In the genomic region with DNA sequence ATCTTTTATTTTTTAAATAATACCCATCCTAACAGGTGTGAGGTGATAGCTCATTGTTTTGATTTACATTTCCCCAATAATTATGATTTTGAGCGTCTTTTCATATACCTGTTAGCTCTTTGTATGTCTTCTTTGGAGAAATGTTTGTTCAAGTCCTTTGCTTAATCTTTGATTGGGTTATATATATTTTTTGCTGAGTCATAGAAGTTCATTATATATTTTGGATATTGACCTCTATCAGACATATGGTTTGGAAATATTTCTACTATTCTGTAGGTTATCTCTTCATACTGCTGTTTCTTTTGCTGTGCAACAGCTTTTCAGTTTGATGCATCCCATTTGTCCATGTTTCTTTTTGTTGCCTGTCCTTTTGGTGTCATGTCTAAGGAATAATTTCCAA, we compare ENCODE assay signal across 4 cellular contexts.
TF ChIP-seq lines count a peak whose summit lies in the region.

No MANE protein-coding gene starts in this region.

TF ChIP-seq in SK-N-SH treated with all-trans-retinoic acid at 6 μM for 48 hours, 23 proteins besides CTCF, POLR2A, EP300 and RAD21:
- TF ChIP-seq BACH2 (CRISPR knock-in tag; IDR thresholded peaks at IDR 0.05; ENCODE audit: borderline replicate concordance) (peak; percentile 26; the same call in 1 of the 2 replicates), ZNF70 (CRISPR knock-in tag; IDR thresholded peaks at IDR 0.05) (no peak)

TF ChIP-seq in SK-N-SH, 30 proteins besides CTCF, POLR2A, EP300 and RAD21:
- TF ChIP-seq MEF2A (IDR thresholded peaks at IDR 0.05; ENCODE audit: borderline replicate concordance, low read depth), result no peak
- TF ChIP-seq, protein P1, sequence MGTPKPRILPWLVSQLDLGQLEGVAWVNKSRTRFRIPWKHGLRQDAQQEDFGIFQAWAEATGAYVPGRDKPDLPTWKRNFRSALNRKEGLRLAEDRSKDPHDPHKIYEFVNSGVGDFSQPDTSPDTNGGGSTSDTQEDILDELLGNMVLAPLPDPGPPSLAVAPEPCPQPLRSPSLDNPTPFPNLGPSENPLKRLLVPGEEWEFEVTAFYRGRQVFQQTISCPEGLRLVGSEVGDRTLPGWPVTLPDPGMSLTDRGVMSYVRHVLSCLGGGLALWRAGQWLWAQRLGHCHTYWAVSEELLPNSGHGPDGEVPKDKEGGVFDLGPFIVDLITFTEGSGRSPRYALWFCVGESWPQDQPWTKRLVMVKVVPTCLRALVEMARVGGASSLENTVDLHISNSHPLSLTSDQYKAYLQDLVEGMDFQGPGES (IDR thresholded peaks at IDR 0.05; ENCODE audit: low read depth, low read length), result no peak
- no peak for TF ChIP-seq FOSL2 (IDR thresholded peaks at IDR 0.05; ENCODE audit: borderline replicate concordance, low read depth)
- no peak for TF ChIP-seq FOXM1 (IDR thresholded peaks at IDR 0.05; ENCODE audit: low read depth)
- TF ChIP-seq YY1 (IDR thresholded peaks at IDR 0.05; ENCODE audit: low read depth), result no peak

TF ChIP-seq in A549, 52 proteins besides CTCF, POLR2A, EP300 and RAD21:
- TF ChIP-seq MAFK (IDR thresholded peaks at IDR 0.05; ENCODE audit: partially characterized antibody), result peak; percentile 89
- peak; percentile 81 for TF ChIP-seq NFE2L2 (conservative IDR thresholded peaks at IDR 0.05; ENCODE audit: low read length)
- TF ChIP-seq FOSB (CRISPR knock-in tag; IDR thresholded peaks at IDR 0.05), result no peak

TF ChIP-seq in K562, 482 proteins besides CTCF, POLR2A, EP300 and RAD21:
- TF ChIP-seq FOXA3 (CRISPR knock-in tag; conservative IDR thresholded peaks at IDR 0.05 in 1 of 2, IDR thresholded peaks at IDR 0.05 in 1 of 2), result no peak
- peak; percentile 73 for TF ChIP-seq MAFF (IDR thresholded peaks at IDR 0.05; ENCODE audit: low read length)
- TF ChIP-seq, protein P2, sequence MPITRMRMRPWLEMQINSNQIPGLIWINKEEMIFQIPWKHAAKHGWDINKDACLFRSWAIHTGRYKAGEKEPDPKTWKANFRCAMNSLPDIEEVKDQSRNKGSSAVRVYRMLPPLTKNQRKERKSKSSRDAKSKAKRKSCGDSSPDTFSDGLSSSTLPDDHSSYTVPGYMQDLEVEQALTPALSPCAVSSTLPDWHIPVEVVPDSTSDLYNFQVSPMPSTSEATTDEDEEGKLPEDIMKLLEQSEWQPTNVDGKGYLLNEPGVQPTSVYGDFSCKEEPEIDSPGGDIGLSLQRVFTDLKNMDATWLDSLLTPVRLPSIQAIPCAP (CRISPR knock-in tag; IDR thresholded peaks at IDR 0.05; ENCODE audit: borderline replicate concordance), result no peak
- TF ChIP-seq PCBP1 (IDR thresholded peaks at IDR 0.05; ENCODE audit: low read depth, low read length, poor library complexity, severe bottlenecking), result no peak
- peak; percentile 83 for TF ChIP-seq NFE2L1 (tag; IDR thresholded peaks at IDR 0.05; ENCODE audit: borderline replicate concordance, low read depth)
- no peak for TF ChIP-seq BRCA1 (IDR thresholded peaks at IDR 0.05)
- TF ChIP-seq BRCA1 (CRISPR knock-in tag; IDR thresholded peaks at IDR 0.05), result no peak
- TF ChIP-seq NFE2 (IDR thresholded peaks at IDR 0.05; ENCODE audit: low read depth), result peak; percentile 59
- no peak for TF ChIP-seq NUFIP1 (IDR thresholded peaks at IDR 0.05; ENCODE audit: partially characterized antibody)
- peak; percentile 90 for TF ChIP-seq ZNF316 (IDR thresholded peaks at IDR 0.05)
- no peak for TF ChIP-seq TAL1 (IDR thresholded peaks at IDR 0.05)
- TF ChIP-seq C11orf30 (IDR thresholded peaks at IDR 0.05; ENCODE audit: low read depth), result peak; percentile 77
- TF ChIP-seq NFRKB (IDR thresholded peaks at IDR 0.05; ENCODE audit: low read depth), result no peak
- TF ChIP-seq BACH1 (tag; IDR thresholded peaks at IDR 0.05), result peak; percentile 66; the same call in 1 of the 2 replicates
- TF ChIP-seq MAFG (tag; conservative IDR thresholded peaks at IDR 0.05), result peak; percentile 90
- TF ChIP-seq, protein P3, sequence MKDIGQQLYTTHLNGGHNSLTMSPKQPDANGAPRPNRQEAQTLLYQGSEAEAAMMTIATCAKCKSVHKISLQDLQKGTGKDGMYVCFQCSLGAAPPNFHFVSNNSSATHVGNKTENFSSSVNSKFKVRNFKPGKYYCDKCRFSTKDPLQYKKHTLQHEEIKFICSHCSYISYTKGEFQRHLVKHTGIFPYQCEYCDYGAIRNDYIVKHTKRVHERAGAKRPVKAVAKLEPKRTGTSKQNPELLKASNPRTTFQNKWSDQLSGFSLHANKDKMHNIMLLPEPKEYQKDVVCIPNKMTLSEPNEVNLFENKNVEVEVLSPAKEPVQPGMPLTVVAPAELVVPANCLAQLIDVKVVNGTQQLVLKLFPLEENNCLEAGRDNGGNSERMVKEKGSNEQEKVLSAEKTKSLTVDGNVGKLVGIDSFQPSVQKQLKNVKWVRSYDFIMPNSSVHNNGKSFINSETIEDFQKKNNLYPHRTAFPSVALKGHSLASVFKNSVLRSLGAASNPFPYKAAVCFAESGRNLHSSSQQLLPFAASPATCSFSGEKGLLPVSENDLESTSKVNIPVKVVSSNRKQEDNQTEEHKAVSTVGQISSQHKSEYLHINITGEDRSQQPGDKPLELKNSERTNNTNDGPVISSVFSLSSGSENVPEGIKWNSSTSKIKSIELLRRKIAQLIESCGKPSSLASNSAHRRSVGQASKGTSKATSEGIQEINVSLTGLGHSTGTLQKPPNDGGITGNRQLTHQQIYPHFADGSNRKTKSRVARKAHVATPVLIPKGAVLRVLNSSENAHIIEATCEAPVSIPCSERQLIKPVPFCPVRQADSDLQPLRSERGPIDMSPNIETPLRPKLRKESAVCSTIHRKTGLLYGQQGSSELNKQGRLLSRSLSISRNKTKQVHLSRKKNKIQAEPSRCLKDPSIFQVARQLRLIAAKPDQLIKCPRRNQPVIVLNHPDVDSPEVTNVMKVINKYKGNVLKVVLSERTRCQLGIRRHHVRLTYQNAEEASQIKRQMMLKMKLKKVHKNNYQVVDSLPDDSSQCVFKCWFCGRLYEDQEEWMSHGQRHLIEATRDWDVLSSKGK (CRISPR knock-in tag; IDR thresholded peaks at IDR 0.05), result no peak
- TF ChIP-seq SIN3A (IDR thresholded peaks at IDR 0.05; ENCODE audit: borderline replicate concordance in 2 of 2, control insufficient read depth in 1 of 2, low read depth in 2 of 2, low read length in 2 of 2), result no peak
- TF ChIP-seq MAFK (IDR thresholded peaks at IDR 0.05; ENCODE audit: low read length), result peak; percentile 69; the same call in 1 of the 2 replicates
- no peak for TF ChIP-seq ADNP (tag; IDR thresholded peaks at IDR 0.05)
